ENCODE assay signal across 22 cellular contexts in genomic region chr17:40699880-40700279, GRCh38. TPM values are rescaled to one million over a fixed set of nuclear protein-coding genes. Genes with fewer than 3 reads are reported as not detected.
"Had no signal": no experiment of that assay in that cellular context is flagged by ENCODE, and none has a peak within 500 bp of the region (broad histone marks: within the 10 kb centered on the region; RNA-seq: fewer than 3 reads in every experiment).

No MANE protein-coding gene starts in this region.

- DNase-seq: activated CD4-positive, alpha-beta T cell treated with anti-CD3 and anti-CD28 coated beads for 4 hours; amygdala; brain microvascular endothelial cell; endodermal cell; erythroblast; immature natural killer cell; left colon; mammary epithelial cell; mucosa of descending colon; stimulated activated CD4-positive, alpha-beta T cell treated with anti-CD3 and anti-CD28 coated beads, Interleukin-1b, Interleukin-23, amount 100 ng/mL, for 48 hours; T-cell; tibial artery had no signal

- H3K27ac ChIP-seq: brain microvascular endothelial cell, parathyroid adenoma, tibial artery, VCaP had no signal

- H3K27me3 ChIP-seq: vagina had no signal

- H3K36me3 Mint-ChIP-seq: activated naive CD4-positive, alpha-beta T cell treated with anti-CD3 and anti-CD28 coated beads, Interleukin-2, amount 50 U/mL, for 72 hours; immature natural killer cell; natural killer cell treated with Interleukin-12 subunit alpha and Interleukin-12 subunit beta and Interleukin-15 and Interleukin-18, amount 100 ng/mL, for 72 hours; stimulated activated memory B cell treated with anti-CD40 and anti-IgM and Interleukin-4, amounts not matched to agents 10 μg/mL and 1 μg/mL and 100 μg/mL, for 72 hours; T-cell had no signal

- H3K9ac ChIP-seq: parathyroid adenoma had no signal

- H3K9me3 ChIP-seq: mucosa of descending colon, tibial artery, vagina had no signal

- H3K4me3 Mint-ChIP-seq: endodermal cell; immature natural killer cell; natural killer cell treated with Interleukin-12 subunit alpha and Interleukin-12 subunit beta and Interleukin-15 and Interleukin-18, amount 100 ng/mL, for 72 hours; stimulated activated memory B cell treated with anti-CD40 and anti-IgM and Interleukin-4, amounts not matched to agents 10 μg/mL and 1 μg/mL and 100 μg/mL, for 72 hours; T-cell had no signal

- H3K4me1 Mint-ChIP-seq: immature natural killer cell; stimulated activated memory B cell treated with anti-CD40 and anti-IgM and Interleukin-4, amounts not matched to agents 10 μg/mL and 1 μg/mL and 100 μg/mL, for 72 hours; T-cell had no signal

- H2AFZ ChIP-seq: parathyroid adenoma had no signal

- H3K27ac Mint-ChIP-seq: endodermal cell; immature natural killer cell; natural killer cell treated with Interleukin-12 subunit alpha and Interleukin-12 subunit beta and Interleukin-15 and Interleukin-18, amount 100 ng/mL, for 72 hours; stimulated activated memory B cell treated with anti-CD40 and anti-IgM and Interleukin-4, amounts not matched to agents 10 μg/mL and 1 μg/mL and 100 μg/mL, for 72 hours; T-cell had no signal

- H3K4me3 ChIP-seq: mucosa of descending colon, tibial artery, vagina had no signal

- H3K4me1 ChIP-seq: parathyroid adenoma had no signal

- ATAC-seq: activated naive CD4-positive, alpha-beta T cell treated with anti-CD3 and anti-CD28 coated beads, Interleukin-2, amount 50 U/mL, for 72 hours; left colon; mucosa of descending colon; natural killer cell treated with Interleukin-12 subunit alpha and Interleukin-12 subunit beta and Interleukin-15 and Interleukin-18, amount 100 ng/mL, for 72 hours; stimulated activated memory B cell treated with anti-CD40 and anti-IgM and Interleukin-4, amounts not matched to agents 10 μg/mL and 1 μg/mL and 100 μg/mL, for 72 hours; T-cell had no signal

- H3K36me3 ChIP-seq: brain microvascular endothelial cell, tibial artery, vagina had no signal

RNA-seq across cellular contexts. Expression of gene KRT24, which starts 3.7 kb away (rescaled TPM):
- total RNA-seq: activated CD8-positive, alpha-beta memory T cell treated with anti-CD3 and anti-CD28 coated beads for 36 hours; activated naive CD4-positive, alpha-beta T cell treated with anti-CD3 and anti-CD28 coated beads, Interleukin-2, amount 50 U/mL, for 72 hours; chondrocyte; dermis microvascular lymphatic vessel endothelial cell; endodermal cell; glomerular endothelial cell; mammary epithelial cell; natural killer cell treated with Interleukin-12 subunit alpha and Interleukin-12 subunit beta and Interleukin-15 and Interleukin-18, amount 100 ng/mL, for 72 hours; T-cell had no signal
- polyA plus RNA-seq: immature natural killer cell, mammary epithelial cell had no signal

RNA-seq across cellular contexts. Expression of gene KRT222, which starts 34.9 kb away (rescaled TPM):
- total RNA-seq: activated CD8-positive, alpha-beta memory T cell treated with anti-CD3 and anti-CD28 coated beads for 36 hours; activated naive CD4-positive, alpha-beta T cell treated with anti-CD3 and anti-CD28 coated beads, Interleukin-2, amount 50 U/mL, for 72 hours; chondrocyte; glomerular endothelial cell; natural killer cell treated with Interleukin-12 subunit alpha and Interleukin-12 subunit beta and Interleukin-15 and Interleukin-18, amount 100 ng/mL, for 72 hours; T-cell; vagina had no signal
- polyA plus RNA-seq: immature natural killer cell had no signal

RNA-seq across cellular contexts. Expression of gene KRT25, which starts 55.3 kb away (rescaled TPM):
- total RNA-seq: activated CD8-positive, alpha-beta memory T cell treated with anti-CD3 and anti-CD28 coated beads for 36 hours; activated naive CD4-positive, alpha-beta T cell treated with anti-CD3 and anti-CD28 coated beads, Interleukin-2, amount 50 U/mL, for 72 hours; chondrocyte; dermis microvascular lymphatic vessel endothelial cell; endodermal cell; glomerular endothelial cell; left colon; mammary epithelial cell; mucosa of descending colon; natural killer cell treated with Interleukin-12 subunit alpha and Interleukin-12 subunit beta and Interleukin-15 and Interleukin-18, amount 100 ng/mL, for 72 hours; T-cell; vagina had no signal
- polyA plus RNA-seq: immature natural killer cell, mammary epithelial cell had no signal
